Comparison of ENCODE assay signal across 32 cellular contexts in the genomic region with DNA sequence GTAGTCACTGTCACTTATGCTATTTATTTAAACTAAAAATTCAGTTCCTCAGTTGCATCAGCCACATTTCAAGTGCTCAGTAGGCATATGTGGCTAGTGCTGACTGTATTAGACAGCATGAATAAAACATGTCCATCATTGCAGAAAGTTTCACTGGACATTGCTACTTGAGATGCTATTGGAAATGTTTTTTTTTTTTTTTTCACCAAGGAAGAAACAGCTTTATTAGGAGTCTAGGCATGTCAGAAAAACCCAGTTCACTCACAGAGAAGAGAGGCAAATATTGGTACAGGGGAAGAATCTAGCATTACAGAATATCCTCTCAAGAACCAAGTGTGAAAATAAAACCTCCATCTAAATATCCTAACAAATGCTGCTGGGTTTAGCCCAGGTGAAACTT.
"Had no signal": no experiment of that assay in that cellular context is flagged by ENCODE, and none has a peak within 500 bp of the region (broad histone marks: within the 10 kb centered on the region; RNA-seq: fewer than 3 reads in every experiment).

No MANE protein-coding gene starts in this region.

- ATAC-seq: left colon; left lung; lower lobe of right lung; natural killer cell; pancreas; right cardiac atrium; sciatic nerve; stimulated activated effector memory CD8-positive, alpha-beta T cell treated with anti-CD3 and anti-CD28 coated beads, Interleukin-12 subunit alpha, Interleukin-12 subunit beta, amount 100 ng/mL, for 72 hours; upper lobe of right lung had no signal

- H3K27ac ChIP-seq: left lung, lower lobe of right lung, neural progenitor cell, pancreas, prostate gland, spleen, suprapubic skin, thoracic aorta, tibial artery, upper lobe of right lung had no signal

- H3K4me1 ChIP-seq: left lung, lower lobe of right lung, neural progenitor cell, pancreas, prostate gland, spleen, suprapubic skin, tibial artery, upper lobe of right lung had no signal

- H3K4me3 ChIP-seq: left lung, lower lobe of right lung, neural progenitor cell, pancreas, prostate gland, spleen, suprapubic skin, thoracic aorta, tibial artery, upper lobe of right lung had no signal

- H3K27ac Mint-ChIP-seq: immature natural killer cell; naive B cell; nephron progenitor cell; neural progenitor cell; stimulated activated effector memory CD8-positive, alpha-beta T cell treated with anti-CD3 and anti-CD28 coated beads, Interleukin-12 subunit alpha, Interleukin-12 subunit beta, amount 100 ng/mL, for 72 hours; stimulated activated naive CD8-positive, alpha-beta T cell treated with anti-CD3 and anti-CD28 coated beads, Interleukin-15, Interleukin-2, amounts not matched to agents 100 ng/mL and 50 ng/mL, for 24 hours had no signal

- H3K4me2 ChIP-seq: neural progenitor cell had no signal

- H3K9me3 ChIP-seq: left lung, lower lobe of right lung, pancreas, prostate gland, spleen, suprapubic skin, thoracic aorta, tibial artery, upper lobe of right lung had no signal

- H3K4me1 Mint-ChIP-seq: immature natural killer cell; natural killer cell; neural progenitor cell; stimulated activated effector memory CD8-positive, alpha-beta T cell treated with anti-CD3 and anti-CD28 coated beads, Interleukin-12 subunit alpha, Interleukin-12 subunit beta, amount 100 ng/mL, for 72 hours had no signal

- H3K9ac ChIP-seq: neural progenitor cell had no signal

- H3K36me3 ChIP-seq: neural progenitor cell, prostate gland had no signal

- H3K9me3 Mint-ChIP-seq: immature natural killer cell; naive B cell; natural killer cell; nephron progenitor cell; neural progenitor cell; stimulated activated effector memory CD8-positive, alpha-beta T cell treated with anti-CD3 and anti-CD28 coated beads, Interleukin-12 subunit alpha, Interleukin-12 subunit beta, amount 100 ng/mL, for 72 hours; stimulated activated naive CD8-positive, alpha-beta T cell treated with anti-CD3 and anti-CD28 coated beads, Interleukin-15, Interleukin-2, amounts not matched to agents 100 ng/mL and 50 ng/mL, for 24 hours had no signal

- H2AFZ ChIP-seq: neural progenitor cell had no signal

- H3K36me3 Mint-ChIP-seq: neural progenitor cell had no signal

- H3K27me3 Mint-ChIP-seq: naive B cell; stimulated activated naive CD8-positive, alpha-beta T cell treated with anti-CD3 and anti-CD28 coated beads, Interleukin-15, Interleukin-2, amounts not matched to agents 100 ng/mL and 50 ng/mL, for 24 hours had no signal

- FAIRE-seq: islet of Langerhans, pancreas, small intestine, urothelium cell line had no signal

- DNase-seq: hypothalamus; immature natural killer cell; kidney; left colon; left lung; lower lobe of right lung; mammary epithelial cell; mesenchymal stem cell; naive B cell; natural killer cell; nephron progenitor cell; nucleus accumbens; pancreas; posterior cingulate gyrus; retina; right cardiac atrium; small intestine; spleen; stimulated activated CD4-positive, alpha-beta T cell treated with anti-CD3 and anti-CD28 coated beads, Interleukin-4, amount 100 ng/mL, for 24 hours; stimulated activated naive CD4-positive, alpha-beta T cell; tibial artery; trophoblast cell; upper lobe of right lung had no signal

- H3K27me3 ChIP-seq: left lung, neural progenitor cell, pancreas, spleen, suprapubic skin, tibial artery, upper lobe of right lung had no signal

- H3K4me3 Mint-ChIP-seq: immature natural killer cell; naive B cell; natural killer cell; nephron progenitor cell; neural progenitor cell; stimulated activated effector memory CD8-positive, alpha-beta T cell treated with anti-CD3 and anti-CD28 coated beads, Interleukin-12 subunit alpha, Interleukin-12 subunit beta, amount 100 ng/mL, for 72 hours; stimulated activated naive CD8-positive, alpha-beta T cell treated with anti-CD3 and anti-CD28 coated beads, Interleukin-15, Interleukin-2, amounts not matched to agents 100 ng/mL and 50 ng/mL, for 24 hours had no signal
